In genomic region chr9:3191715-3192114, GRCh38 we compare ENCODE assay signal across 12 cellular contexts.
"Had no signal": no experiment of that assay in that cellular context is flagged by ENCODE, and none has a peak within 500 bp of the region (broad histone marks: within the 10 kb centered on the region; RNA-seq: fewer than 3 reads in every experiment).

No MANE protein-coding gene starts in this region.

- H3K4me1 ChIP-seq: breast epithelium, right atrium auricular region had no signal

- H3K36me3 ChIP-seq: breast epithelium, right atrium auricular region, WERI-Rb-1 had no signal

- ATAC-seq: activated CD8-positive, alpha-beta T cell treated with anti-CD3 and anti-CD28 coated beads, Interleukin-2, amount 10 ng/mL, durations not matched to agents 7 days and 5 days; esophagus mucosa; left cardiac atrium had no signal

- FAIRE-seq: endometrium had no signal

- H3K27me3 ChIP-seq: breast epithelium had no signal

- H3K27ac ChIP-seq: breast epithelium, right atrium auricular region, skin epidermis, WERI-Rb-1 had no signal

- DNase-seq: activated CD4-positive, alpha-beta T cell treated with anti-CD3 and anti-CD28 coated beads for 48 hours; activated CD8-positive, alpha-beta T cell treated with anti-CD3 and anti-CD28 coated beads, Interleukin-2, amount 10 ng/mL, durations not matched to agents 7 days and 5 days; activated naive CD4-positive, alpha-beta T cell; aorta; left cardiac atrium; naive B cell; WERI-Rb-1 had no signal

- H3K4me3 ChIP-seq: breast epithelium, right atrium auricular region, skin epidermis had no signal

- H3K9me3 ChIP-seq: breast epithelium, right atrium auricular region had no signal
